ENCODE assay signal across 8 cellular contexts in the genomic region with DNA sequence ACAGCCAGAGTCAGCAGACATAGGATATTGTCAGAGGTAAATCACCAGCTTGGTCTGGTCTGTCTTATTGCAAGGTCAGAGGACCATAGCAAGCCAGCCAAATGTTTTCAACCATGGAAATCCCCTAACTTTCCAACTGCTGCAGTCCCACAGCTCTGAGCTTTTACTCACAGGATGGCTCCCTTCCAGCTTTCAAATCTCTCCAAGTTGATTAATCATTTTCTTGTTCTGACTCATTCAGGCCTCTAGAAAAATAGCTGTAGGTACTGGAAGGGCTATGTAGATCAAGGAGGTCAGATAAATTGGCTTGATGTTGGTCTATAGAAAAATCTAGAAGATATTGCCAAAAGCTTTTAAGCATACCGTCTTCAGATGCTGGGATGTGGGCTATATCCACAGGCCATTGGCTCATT.
A peak's percentile ranks its signal among the peaks of the same experiment; 100 is the strongest.
DNase-seq lines count a peak whose midpoint lies in the region; ATAC-seq, FAIRE-seq and TF ChIP-seq lines count a peak whose summit lies in the region.

No MANE protein-coding gene starts in this region.

- peaks cover 22 to 32% of the 10 kb centered on the region in 2 donors for H3K4me1 ChIP-seq in gastrocnemius medialis

- FAIRE-seq in D721Med (lab: Jason Lieb, UNC), result no peak

- DNase-seq in SK-MEL-5 (ENCODE audit: low read depth, low spot score) (peak; percentile 51), fibroblast of the conjunctiva (ENCODE audit: low read depth) (peak; percentile 99), gastrocnemius medialis (peak; percentile 24 to 57), D721Med (ENCODE audit: insufficient read length, low spot score) (no peak), NCI-H2227 (lab: John Stamatoyannopoulos, UW; ENCODE audit: unreplicated experiment) (no peak)

- peak overlapping the region; percentile 20; the same call in 1 of the 2 replicates for H3K27ac ChIP-seq in 22Rv1
- H3K27ac ChIP-seq in gastrocnemius medialis, result peak overlapping the region; percentile 69 to 84 (median 70)

- H3K36me3 ChIP-seq in gastrocnemius medialis, result no peaks in the 10 kb centered on the region

- intact Hi-C loops in gastrocnemius medialis (cut with DNase I; ENCODE audit: low total_unique reads), result loop anchor here (5.0 kb wide), 1 partner anchor 90 kb away; no protein-coding TSS in a partner anchor

- in situ Hi-C loops in SK-MEL-5 (cut with HindIII; ENCODE audit: low pct_unique_long_range_greater_than_20kb, low sequenced_read_pairs) (no loop called here), gastrocnemius medialis (cut with MboI; ENCODE audit: low sequenced_read_pairs in 4 of 4) (loop anchor here in 1 of 4 donors (25.0 kb wide), 1 partner anchor 295 kb away; no protein-coding TSS in a partner anchor)

- TF ChIP-seq CTCF in 22Rv1 (IDR thresholded peaks at IDR 0.05) (no peak), gastrocnemius medialis (IDR thresholded peaks at IDR 0.05 in 4 of 5, conservative IDR thresholded peaks at IDR 0.05 in 1 of 5) (no peak), D721Med (IDR thresholded peaks at IDR 0.05; ENCODE audit: insufficient read depth, missing control alignments) (no peak)

- ATAC-seq in GM18508 (IDR thresholded peaks at IDR 0.05; ENCODE audit: insufficient read depth, unreplicated experiment) (peak; percentile 58), HG02981 (IDR thresholded peaks at IDR 0.05; ENCODE audit: unreplicated experiment) (peak; percentile 83), gastrocnemius medialis (peak; percentile 83 to 96)

- H3K9me3 ChIP-seq in gastrocnemius medialis, result no peaks in the 10 kb centered on the region

- H3K27me3 ChIP-seq in gastrocnemius medialis, result no peaks in the 10 kb centered on the region

- TF ChIP-seq POLR2A in gastrocnemius medialis (IDR thresholded peaks at IDR 0.05), result no peak

- no peak overlapping the region for H3K4me3 ChIP-seq in gastrocnemius medialis

Comparison
In these comparisons a context has a peak if more than half of its experiments do, and no peak if none do; other contexts are left out.
1. DNase-seq: peak in SK-MEL-5 (single experiment), fibroblast of the conjunctiva (single experiment) and gastrocnemius medialis (2 of 2); none in D721Med (single experiment) and NCI-H2227 (single experiment).
2. Peak in every context shown above with its lines, with median percentiles within 50 percentile points of each other: ATAC-seq.